Comparison of ENCODE assay signal across 8 cellular contexts in the genomic region with DNA sequence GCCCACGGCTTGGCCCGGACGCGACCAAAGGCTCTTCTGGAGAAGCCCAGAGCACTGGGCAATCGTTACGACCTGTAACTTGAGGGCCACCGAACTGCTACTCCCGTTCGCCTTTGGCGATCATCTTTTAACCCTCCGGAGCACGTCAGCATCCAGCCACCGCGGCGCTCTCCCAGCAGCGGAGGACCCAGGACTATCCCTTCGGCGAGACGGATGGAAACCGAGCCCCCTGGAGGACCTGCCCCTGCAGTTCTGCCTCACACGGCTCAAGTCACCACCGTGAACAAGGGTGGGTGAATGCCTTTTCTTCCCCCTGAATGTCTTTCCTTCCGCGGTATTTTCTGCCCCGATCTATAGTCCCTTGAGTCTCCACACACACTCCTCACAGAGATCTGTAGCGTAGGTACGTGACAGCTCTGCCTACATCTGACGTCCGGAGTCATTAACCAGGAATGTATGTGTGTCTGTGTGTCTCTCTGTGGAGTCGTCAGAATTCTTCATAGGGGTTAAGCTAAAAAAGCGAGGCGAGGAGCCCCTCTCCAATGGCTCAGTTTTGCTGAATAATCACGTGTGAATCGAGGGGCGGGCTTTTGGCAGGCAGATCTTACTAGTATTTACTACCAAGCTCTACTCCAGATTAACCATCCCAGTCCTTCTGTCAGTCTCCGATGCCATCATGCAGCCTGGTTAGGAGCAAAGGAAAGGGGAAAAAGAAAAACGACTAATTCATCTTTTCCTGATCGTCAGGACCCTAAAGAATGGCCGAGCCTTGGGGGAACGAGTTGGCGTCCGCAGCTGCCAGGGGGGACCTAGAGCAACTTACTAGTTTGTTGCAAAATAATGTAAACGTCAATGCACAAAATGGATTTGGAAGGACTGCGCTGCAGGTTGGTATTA. TPM values are rescaled to one million over a fixed set of nuclear protein-coding genes. Genes with fewer than 3 reads are reported as not detected.
DNase-seq lines count a peak whose midpoint lies in the region; ATAC-seq and TF ChIP-seq lines count a peak whose summit lies in the region.

A gene (plus strand): TSS at position 635 of the 897 bp plus-strand sequence. CDS start 124 bp downstream, at position 759.

- peaks cover 4% of the 10 kb centered on the region for H3K79me1 ChIP-seq in trophoblast cell (ENCODE audit: low read length)

- ATAC-seq in HG02678 (IDR thresholded peaks at IDR 0.05; ENCODE audit: unreplicated experiment) (peak; percentile 20), heart right ventricle (peak; percentile 24 to 61 (median 48))

- H2BK120ac ChIP-seq in trophoblast cell (ENCODE audit: insufficient read depth, low read length, poor library complexity): no peak within 1 kb of the TSS

- 0 to 1% methylated on average over 44 of the region's 44 CpGs for WGBS in heart right ventricle, 2 donors
- WGBS in trophoblast cell (ENCODE audit: extremely low coverage, insufficient coverage, insufficient read length): no CpG with 5 or more reads among the region's 44 CpGs

- no peak within 1 kb of the TSS for H2BK5ac ChIP-seq in trophoblast cell (ENCODE audit: low read depth, low read length, poor library complexity)

- no peak within 1 kb of the TSS for H4K91ac ChIP-seq in trophoblast cell (ENCODE audit: low read depth, low read length)

- peak; percentile 97 for DNase-seq in NCI-H1105 (lab: John Stamatoyannopoulos, UW)
- peak; percentile 27 for DNase-seq in SKM-1 (lab: John Stamatoyannopoulos, UW; ENCODE audit: unreplicated experiment)
- DNase-seq in amniotic stem cell (lab: John Stamatoyannopoulos, UW): peak; percentile 59
- DNase-seq in heart right ventricle: peak; percentile 61 to 83
- peak; percentile 47 to 67 for DNase-seq in trophoblast cell
- DNase-seq in COLO829 (ENCODE audit: low spot score): no peak

- H3K23ac ChIP-seq in trophoblast cell (ENCODE audit: low read length): no peak within 1 kb of the TSS

- H4K8ac ChIP-seq in trophoblast cell (ENCODE audit: low read depth, low read length): peak within 1 kb of the TSS; percentile 29

- H3K9me3 ChIP-seq in heart right ventricle (no peaks in the 10 kb centered on the region), trophoblast cell (ENCODE audit: insufficient read depth, low read depth, low read length) (no peaks in the 10 kb centered on the region)

- no peak within 1 kb of the TSS for H2BK12ac ChIP-seq in trophoblast cell (ENCODE audit: low read length)

- H2AK5ac ChIP-seq in trophoblast cell (ENCODE audit: low read length): no peak within 1 kb of the TSS

- peak within 1 kb of the TSS; percentile 70 to 95 (median 82) for H3K4me3 ChIP-seq in heart right ventricle
- peak within 1 kb of the TSS; percentile 62 for H3K4me3 ChIP-seq in trophoblast cell (ENCODE audit: low read depth, low read length)

- H2AFZ ChIP-seq in trophoblast cell (ENCODE audit: insufficient read depth, low read length, poor library complexity): peak within 1 kb of the TSS; percentile 61

- intact Hi-C loops in heart right ventricle (cut with DNase I): loop anchor here in 3 of 10 donors (1.0 to 10.0 kb wide), 4 partner anchors 7 to 545 kb away; a partner anchor contains a TSS

- H3K4me2 ChIP-seq in trophoblast cell (ENCODE audit: low read length): peak within 1 kb of the TSS; percentile 91

- H3K4me1 ChIP-seq in heart right ventricle (peaks cover 0 to 42% (median 23%) of the 10 kb centered on the region in 9 donors), trophoblast cell (ENCODE audit: control insufficient read depth in 1 of 2, insufficient read depth in 2 of 2, low read length in 2 of 2) (peaks cover 6 to 10% of the 10 kb centered on the region in 2 experiments)

- H3K9ac ChIP-seq in trophoblast cell (ENCODE audit: low read length): peak within 1 kb of the TSS; percentile 1

- no peaks in the 10 kb centered on the region for H3K79me2 ChIP-seq in trophoblast cell (ENCODE audit: control insufficient read depth, insufficient read depth, low read length, poor library complexity)

- H3K14ac ChIP-seq in trophoblast cell (ENCODE audit: low read length): no peak within 1 kb of the TSS

- 0 out of 2 replicates have a peak, but pooled peaks have one; percentile 4 for TF ChIP-seq CTCF in GM12874 (IDR thresholded peaks at IDR 0.05; ENCODE audit: insufficient read depth, low read depth, low read length)
- no peak for TF ChIP-seq CTCF in heart right ventricle (IDR thresholded peaks at IDR 0.05)

- no peak within 1 kb of the TSS for H3K4ac ChIP-seq in trophoblast cell (ENCODE audit: low read depth, low read length)

- H3K27me3 ChIP-seq in heart right ventricle (no peaks in the 10 kb centered on the region), trophoblast cell (ENCODE audit: insufficient read depth, low read length) (peaks cover 14% of the 10 kb centered on the region)

- H3K36me3 ChIP-seq in heart right ventricle (no peaks in the 10 kb centered on the region), trophoblast cell (ENCODE audit: control insufficient read depth in 1 of 2, insufficient read depth in 2 of 2, low read length in 2 of 2) (no peaks in the 10 kb centered on the region)

- H4K12ac ChIP-seq in trophoblast cell (ENCODE audit: low read depth, low read length): no peak within 1 kb of the TSS

- no peak within 1 kb of the TSS for H3K18ac ChIP-seq in trophoblast cell (ENCODE audit: low read length)

- H3K27ac ChIP-seq in heart right ventricle (peak within 1 kb of the TSS; percentile 47 to 99 (median 97)), trophoblast cell (ENCODE audit: low read depth, low read length) (no peak within 1 kb of the TSS)

RNA-seq across cellular contexts. Expression of the gene that starts here (rescaled TPM):
- 10 to 100 TPM in 9 of 10 donors, 1 to 10 TPM in 1; 8.2 to 26.3 (median 12.8) TPM for total RNA-seq in heart right ventricle
- polyA plus RNA-seq in heart right ventricle: 10 to 100 TPM in 1 of 2 donors, 1 to 10 TPM in 1; 9.1 to 11.3 TPM
- polyA plus RNA-seq in trophoblast cell (2013): 1.00 and 1.1 TPM in 2 replicates
